Comparison of ENCODE assay signal across 21 cellular contexts in genomic region chr14:44701563-44702263, GRCh38.
DNase-seq lines count a peak whose midpoint lies in the region; ATAC-seq, FAIRE-seq and TF ChIP-seq lines count a peak whose summit lies in the region.
"Had no signal": no experiment of that assay in that cellular context is flagged by ENCODE, and none has a peak within 500 bp of the region (broad histone marks: within the 10 kb centered on the region; RNA-seq: fewer than 3 reads in every experiment).

No MANE protein-coding gene starts in this region.

- H3K4me1 ChIP-seq in H1 (replicated peaks in 1 of 4; ENCODE audit: control insufficient read depth in 3 of 4, insufficient read depth in 4 of 4, low read length in 3 of 4): no peaks in the 10 kb centered on the region
- H3K4me1 ChIP-seq: heart right ventricle, prostate gland, transverse colon had no signal

- H3K4me2 ChIP-seq in H1 (ENCODE audit: insufficient read depth in 1 of 2, low read depth in 2 of 2, low read length in 2 of 2): no peak overlapping the region

- H4K91ac ChIP-seq in H1 (replicated peaks; ENCODE audit: insufficient read length, low read length): no peak overlapping the region

- CTCF ChIA-PET in H1 (lab: Charles Lee; ENCODE audit: partially characterized antibody): interaction anchor here (1.3 to 1.4 kb wide), 2 partner anchors 10 to 12 kb away, joined by 3 read pairs; no protein-coding TSS in a partner anchor

- no peak for TF ChIP-seq CTCF in H1 (IDR thresholded peaks at IDR 0.05; ENCODE audit: control extremely low read depth in 1 of 3, insufficient read depth in 1 of 3, low read depth in 1 of 3, low read length in 3 of 3)
- TF ChIP-seq CTCF in coronary artery (IDR thresholded peaks at IDR 0.05): no peak

- no peak overlapping the region for H2BK15ac ChIP-seq in H1 (ENCODE audit: low read length)

- H3K27ac ChIP-seq in H1 (ENCODE audit: low read depth, low read length): no peak overlapping the region
- no peak overlapping the region for H3K27ac ChIP-seq in coronary artery
- H3K27ac ChIP-seq: heart right ventricle, prostate gland, transverse colon had no signal

- peak; percentile 46 for DNase-seq in HK-2 (ENCODE audit: unreplicated experiment)
- DNase-seq in NCI-H69 (lab: John Stamatoyannopoulos, UW): peak; percentile 48
- DNase-seq in H1 (ENCODE audit: low read depth in 1 of 2, low spot score in 2 of 2): no peak
- DNase-seq in renal cortical epithelial cell (ENCODE audit: low read depth): peak; percentile 8
- no peak for DNase-seq in coronary artery (ENCODE audit: low spot score)
- DNase-seq: activated CD4-positive, alpha-beta T cell treated with anti-CD3 and anti-CD28 coated beads for 1 hour; activated CD8-positive, alpha-beta memory T cell treated with anti-CD3 and anti-CD28 coated beads for 24 hours; COR-L47; heart right ventricle; KG1; mucosa of descending colon; MV-4-11; NCI-H187 treated with DMSO at 0.1 percent for 48 hours; RPMI8226; stimulated activated CD4-positive, alpha-beta T cell treated with anti-CD3 and anti-CD28 coated beads, Interleukin-2, amount 100 ng/mL, for 24 hours; stimulated activated naive CD4-positive, alpha-beta T cell treated with Interleukin-2 at 50 U/mL for 16 hours; transverse colon had no signal

- no peak overlapping the region for H4K8ac ChIP-seq in H1 (ENCODE audit: extremely low read depth, insufficient read depth, low read length)

- H3K23me2 ChIP-seq in H1 (ENCODE audit: low read depth, low read length): no peaks in the 10 kb centered on the region

- TF ChIP-seq RAD21 in H1 (IDR thresholded peaks at IDR 0.05 in 1 of 2, conservative IDR thresholded peaks at IDR 0.05 in 1 of 2; ENCODE audit: low read depth in 2 of 2, low read length in 2 of 2): no peak

- 87% methylated on average over 4 of the region's 4 CpGs; no CpG with 5 or more reads in 1 of the 2 experiments for WGBS in H1 (ENCODE audit: extremely low coverage in 1 of 2, insufficient coverage in 1 of 2, insufficient read length in 1 of 2, insufficient replicate concordance in 2 of 2, low coverage in 1 of 2, low lambda C conversion rate in 2 of 2, missing lambda C conversion rate in 1 of 2), 2 experiments

- no peak overlapping the region for H2BK12ac ChIP-seq in H1 (ENCODE audit: low read depth, low read length)

- no peak for FAIRE-seq in H1 (lab: Jason Lieb, UNC)
- FAIRE-seq: TTC549 had no signal

- H3K4ac ChIP-seq in H1 (replicated peaks; ENCODE audit: insufficient read length, low read depth, low read length): no peak overlapping the region

- no peak overlapping the region for H2BK5ac ChIP-seq in H1 (ENCODE audit: low read depth, low read length)

- H3K18ac ChIP-seq in H1 (ENCODE audit: extremely low read depth, low read length): no peak overlapping the region

- no peak overlapping the region for H3K56ac ChIP-seq in H1 (replicated peaks; ENCODE audit: insufficient read length, low read depth, low read length)

- H3K36me3 ChIP-seq in H1 (ENCODE audit: control insufficient read depth in 2 of 4, insufficient read depth in 4 of 4, low read length in 3 of 4): no peaks in the 10 kb centered on the region
- H3K36me3 ChIP-seq: heart right ventricle, prostate gland, transverse colon had no signal

- no peak overlapping the region for H2BK20ac ChIP-seq in H1 (ENCODE audit: low read length)

- no peak overlapping the region for H2AK5ac ChIP-seq in H1 (ENCODE audit: low read depth, low read length)

- H3K23ac ChIP-seq in H1 (ENCODE audit: insufficient read length): no peak overlapping the region

- no peak for TF ChIP-seq EP300 in H1 (IDR thresholded peaks at IDR 0.05; ENCODE audit: borderline replicate concordance in 1 of 2, low read depth in 2 of 2, low read length in 2 of 2)

- no peaks in the 10 kb centered on the region for H3K9me3 ChIP-seq in H1 (ENCODE audit: insufficient read depth in 2 of 2, low read depth in 1 of 2, low read length in 1 of 2)
- H3K9me3 ChIP-seq: prostate gland, transverse colon had no signal

- H3K4me3 ChIP-seq in H1 (ENCODE audit: extremely low read depth in 1 of 4, insufficient read depth in 2 of 4, low read depth in 3 of 4, low read length in 4 of 4) (no peak overlapping the region), coronary artery (no peak overlapping the region)
- H3K4me3 ChIP-seq: heart right ventricle, mucosa of descending colon, prostate gland, transverse colon had no signal

- no peak overlapping the region for H4K5ac ChIP-seq in H1 (ENCODE audit: insufficient read length, low read depth, low read length)

- no peaks in the 10 kb centered on the region for H3K79me2 ChIP-seq in H1 (ENCODE audit: control insufficient read depth in 1 of 2, insufficient read depth in 2 of 2, low read length in 2 of 2)

- no peaks in the 10 kb centered on the region for H3K27me3 ChIP-seq in H1 (replicated peaks in 1 of 4; ENCODE audit: control insufficient read depth in 3 of 4, extremely low read depth in 1 of 4, insufficient read depth in 3 of 4, low read length in 3 of 4)
- H3K27me3 ChIP-seq: heart right ventricle, transverse colon had no signal

- H3K14ac ChIP-seq in H1 (ENCODE audit: insufficient read length): no peak overlapping the region

- H3K9ac ChIP-seq in H1 (replicated peaks in 1 of 4; ENCODE audit: extremely low read depth in 1 of 4, low read depth in 3 of 4, low read length in 3 of 4): no peak overlapping the region

- H2AFZ ChIP-seq in H1 (ENCODE audit: low read length): no peak overlapping the region

- H4K20me1 ChIP-seq in H1 (replicated peaks in 1 of 2; ENCODE audit: control insufficient read depth in 1 of 2, insufficient read depth in 2 of 2, low read length in 2 of 2): no peaks in the 10 kb centered on the region

- no peaks in the 10 kb centered on the region for H3K79me1 ChIP-seq in H1 (ENCODE audit: low read depth, low read length)

- ATAC-seq in GM19467 (IDR thresholded peaks at IDR 0.05; ENCODE audit: unreplicated experiment): no peak
- ATAC-seq in HG03378 (IDR thresholded peaks at IDR 0.05; ENCODE audit: unreplicated experiment): no peak
- ATAC-seq: heart right ventricle, mucosa of descending colon had no signal

- no peak overlapping the region for H2BK120ac ChIP-seq in H1 (replicated peaks; ENCODE audit: low read depth, low read length)

- POLR2A ChIA-PET in H1 (lab: Charles Lee; ENCODE audit: partially characterized antibody): no interaction called here

- TF ChIP-seq POLR2A in H1 (IDR thresholded peaks at IDR 0.05; ENCODE audit: control extremely low read depth in 1 of 2, low read depth in 2 of 2, low read length in 2 of 2): no peak

TF ChIP-seq in H1, 55 proteins besides CTCF, POLR2A, EP300 and RAD21:
- peak; percentile 11; the same call in 1 of the 2 replicates for TF ChIP-seq MAFK (IDR thresholded peaks at IDR 0.05; ENCODE audit: low read depth, low read length)
- no peak for TF ChIP-seq RFX5 (IDR thresholded peaks at IDR 0.05; ENCODE audit: borderline replicate concordance, low read depth, low read length)
TF ChIP-seq in H1: peak in this region for 1.

Comparison
In these comparisons a context has a peak if more than half of its experiments do, and no peak if none do; other contexts are left out.
1. DNase-seq: peak in HK-2 (single experiment), NCI-H69 (single experiment) and renal cortical epithelial cell (single experiment); none in H1 (0 of 2) and coronary artery (single experiment).